In the genomic region with DNA sequence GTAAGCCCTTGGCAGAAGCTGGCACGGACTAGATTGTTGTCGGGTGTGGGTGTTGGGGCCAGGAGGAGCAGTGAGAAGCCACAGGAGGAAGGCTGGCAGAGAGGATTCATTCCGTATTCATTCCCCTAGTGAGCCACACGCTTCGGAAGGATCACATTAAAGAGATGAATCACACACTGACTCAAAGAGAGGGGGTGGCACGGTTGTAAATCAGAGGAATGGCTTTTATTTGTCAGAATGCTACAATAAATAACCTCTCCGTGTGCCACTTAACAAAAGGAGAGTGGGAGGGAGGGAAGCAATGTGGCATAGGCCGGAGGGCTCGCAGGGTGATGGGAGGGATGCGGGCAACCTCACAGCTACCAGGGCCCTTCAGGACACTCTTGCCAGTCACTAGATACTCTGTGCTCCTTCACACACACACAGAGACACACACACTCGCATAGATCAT, we compare ENCODE assay signal across 8 cellular contexts.
DNase-seq lines count a peak whose midpoint lies in the region; ATAC-seq and TF ChIP-seq lines count a peak whose summit lies in the region.

No MANE protein-coding gene starts in this region.

- H3K36me3 ChIP-seq in sigmoid colon = no peaks in the 10 kb centered on the region

- DNase-seq in activated naive CD4-positive, alpha-beta T cell treated with Interleukin-2 at 50 U/mL for 16 hours = peak; percentile 50
- DNase-seq in activated naive CD4-positive, alpha-beta T cell treated with anti-CD3 and anti-CD28 coated beads, Interleukin-2, amount 10 ng/mL, durations not matched to agents 7 days and 5 days = no peak
- DNase-seq in activated T-helper 2 cell treated with anti-CD3 and anti-CD28 coated beads, Interferon-gamma antibody, Interleukin-2, Interleukin-4, amounts not matched to agents 10 μg/mL and 5 μg/mL and 100 μg/mL, durations not matched to agents 14 hours and 24 hours and 36 hours (ENCODE audit: low spot score) = no peak
- DNase-seq in left kidney (ENCODE audit: low read depth, low spot score) (peak; percentile 92), sigmoid colon (no peak), left lobe of liver (ENCODE audit: low spot score) (no peak)

- peaks cover 11% of the 10 kb centered on the region for H3K27me3 Mint-ChIP-seq in activated naive CD4-positive, alpha-beta T cell treated with anti-CD3 and anti-CD28 coated beads, Interleukin-2, amount 10 ng/mL, durations not matched to agents 7 days and 5 days
- no peaks in the 10 kb centered on the region for H3K27me3 Mint-ChIP-seq in activated T-helper 2 cell treated with anti-CD3 and anti-CD28 coated beads, Interferon-gamma antibody, Interleukin-2, Interleukin-4, amounts not matched to agents 10 μg/mL and 5 μg/mL and 100 μg/mL, durations not matched to agents 14 hours and 24 hours and 36 hours (ENCODE audit: low read depth)

- TF ChIP-seq EP300 in sigmoid colon (IDR thresholded peaks at IDR 0.05) = no peak

- H3K9me3 Mint-ChIP-seq in activated naive CD4-positive, alpha-beta T cell treated with anti-CD3 and anti-CD28 coated beads, Interleukin-2, amount 10 ng/mL, durations not matched to agents 7 days and 5 days = peaks cover 23% of the 10 kb centered on the region
- peaks cover 4% of the 10 kb centered on the region for H3K9me3 Mint-ChIP-seq in activated T-helper 2 cell treated with anti-CD3 and anti-CD28 coated beads, Interferon-gamma antibody, Interleukin-2, Interleukin-4, amounts not matched to agents 10 μg/mL and 5 μg/mL and 100 μg/mL, durations not matched to agents 14 hours and 24 hours and 36 hours

- no peak overlapping the region for H3K4me3 ChIP-seq in sigmoid colon

- no peak for TF ChIP-seq POLR2A in sigmoid colon (IDR thresholded peaks at IDR 0.05)

- peaks cover 26% of the 10 kb centered on the region for H3K36me3 Mint-ChIP-seq in activated naive CD4-positive, alpha-beta T cell treated with anti-CD3 and anti-CD28 coated beads, Interleukin-2, amount 10 ng/mL, durations not matched to agents 7 days and 5 days
- H3K36me3 Mint-ChIP-seq in activated T-helper 2 cell treated with anti-CD3 and anti-CD28 coated beads, Interferon-gamma antibody, Interleukin-2, Interleukin-4, amounts not matched to agents 10 μg/mL and 5 μg/mL and 100 μg/mL, durations not matched to agents 14 hours and 24 hours and 36 hours (ENCODE audit: low read depth) = peaks cover 13% of the 10 kb centered on the region

- peaks cover 9% of the 10 kb centered on the region for H3K4me1 Mint-ChIP-seq in activated naive CD4-positive, alpha-beta T cell treated with anti-CD3 and anti-CD28 coated beads, Interleukin-2, amount 10 ng/mL, durations not matched to agents 7 days and 5 days
- H3K4me1 Mint-ChIP-seq in activated T-helper 2 cell treated with anti-CD3 and anti-CD28 coated beads, Interferon-gamma antibody, Interleukin-2, Interleukin-4, amounts not matched to agents 10 μg/mL and 5 μg/mL and 100 μg/mL, durations not matched to agents 14 hours and 24 hours and 36 hours (ENCODE audit: low read depth) = peaks cover 18% of the 10 kb centered on the region

- TF ChIP-seq CTCF in sigmoid colon (IDR thresholded peaks at IDR 0.05) = no peak

- H3K27ac Mint-ChIP-seq in activated naive CD4-positive, alpha-beta T cell treated with anti-CD3 and anti-CD28 coated beads, Interleukin-2, amount 10 ng/mL, durations not matched to agents 7 days and 5 days = no peak overlapping the region
- H3K27ac Mint-ChIP-seq in activated T-helper 2 cell treated with anti-CD3 and anti-CD28 coated beads, Interferon-gamma antibody, Interleukin-2, Interleukin-4, amounts not matched to agents 10 μg/mL and 5 μg/mL and 100 μg/mL, durations not matched to agents 14 hours and 24 hours and 36 hours = peak overlapping the region; percentile 32

- CTCF ChIA-PET in activated naive CD4-positive, alpha-beta T cell treated with anti-CD3 and anti-CD28 coated beads, Interleukin-2, amount 10 ng/mL, durations not matched to agents 7 days and 5 days (lab: Charles Lee) = no interaction called here

- WGBS in sigmoid colon, 2 donors = 74% methylated on average over 11 of the region's 11 CpGs

- no peak for ATAC-seq in HG02973 (IDR thresholded peaks at IDR 0.05; ENCODE audit: unreplicated experiment)
- no peak for ATAC-seq in GM21723 (IDR thresholded peaks at IDR 0.05; ENCODE audit: unreplicated experiment)
- ATAC-seq in left lobe of liver = no peak

- intact Hi-C loops in activated T-helper 2 cell treated with anti-CD3 and anti-CD28 coated beads, Interferon-gamma antibody, Interleukin-2, Interleukin-4, amounts not matched to agents 10 μg/mL and 5 μg/mL and 100 μg/mL, durations not matched to agents 14 hours and 24 hours and 36 hours (cut with micrococcal nuclease) = loop anchor here (1.0 to 2.0 kb wide), 2 partner anchors 8 to 28 kb away; no protein-coding TSS in a partner anchor
- intact Hi-C loops in sigmoid colon (cut with DNase I) = loop anchor here (10.0 kb wide), 1 partner anchor 208 kb away; no protein-coding TSS in a partner anchor

- no peaks in the 10 kb centered on the region for H3K27me3 ChIP-seq in sigmoid colon

- no peak overlapping the region for H3K4me3 Mint-ChIP-seq in activated naive CD4-positive, alpha-beta T cell treated with anti-CD3 and anti-CD28 coated beads, Interleukin-2, amount 10 ng/mL, durations not matched to agents 7 days and 5 days
- H3K4me3 Mint-ChIP-seq in activated T-helper 2 cell treated with anti-CD3 and anti-CD28 coated beads, Interferon-gamma antibody, Interleukin-2, Interleukin-4, amounts not matched to agents 10 μg/mL and 5 μg/mL and 100 μg/mL, durations not matched to agents 14 hours and 24 hours and 36 hours (ENCODE audit: low read depth) = no peak overlapping the region

- H3K4me1 ChIP-seq in sigmoid colon = peaks cover 0 to 22% (median 20%) of the 10 kb centered on the region in 4 donors

- no peak overlapping the region for H3K27ac ChIP-seq in sigmoid colon

- H3K9me3 ChIP-seq in sigmoid colon = no peaks in the 10 kb centered on the region

Comparison
In these comparisons a context has a peak if more than half of its experiments do, and no peak if none do; other contexts are left out.
1. DNase-seq: peak in activated naive CD4-positive, alpha-beta T cell treated with Interleukin-2 at 50 U/mL for 16 hours (single experiment) and left kidney (single experiment); none in activated naive CD4-positive, alpha-beta T cell treated with anti-CD3 and anti-CD28 coated beads, Interleukin-2, amount 10 ng/mL, durations not matched to agents 7 days and 5 days (single experiment), activated T-helper 2 cell treated with anti-CD3 and anti-CD28 coated beads, Interferon-gamma antibody, Interleukin-2, Interleukin-4, amounts not matched to agents 10 μg/mL and 5 μg/mL and 100 μg/mL, durations not matched to agents 14 hours and 24 hours and 36 hours (single experiment), sigmoid colon (single experiment) and left lobe of liver (single experiment).